Comparison of ENCODE assay signal across 8 cellular contexts in genomic region chr6:31827286-31828079, GRCh38. TPM values are rescaled to one million over a fixed set of nuclear protein-coding genes. Genes with fewer than 3 reads are reported as not detected.
DNase-seq lines count a peak whose midpoint lies in the region; ATAC-seq and TF ChIP-seq lines count a peak whose summit lies in the region.

Gene HSPA1B (plus strand): TSS chr6:31827738. CDS start chr6:31827951, 213 bp downstream.

- peak within 1 kb of the TSS; percentile 78 for H4K91ac ChIP-seq in trophoblast cell (ENCODE audit: low read depth, low read length)

- no peak within 1 kb of the TSS for H3K23ac ChIP-seq in trophoblast cell (ENCODE audit: low read length)

- H2AFZ ChIP-seq in trophoblast cell (ENCODE audit: insufficient read depth, low read length, poor library complexity), result peak within 1 kb of the TSS; percentile 9

- DNase-seq in GM12865 (ENCODE audit: low read depth) (peak; percentile 99), NCI-H1417 (lab: John Stamatoyannopoulos, UW) (peak; percentile 99 to 100 (median 100)), T follicular helper cell (ENCODE audit: low read depth) (peak; percentile 74), cardiac septum (ENCODE audit: low spot score) (peak; percentile 99), trophoblast cell (peak; percentile 99 to 100), transverse colon (peak; percentile 99)

- H4K8ac ChIP-seq in trophoblast cell (ENCODE audit: low read depth, low read length), result peak within 1 kb of the TSS; percentile 60

- H2BK5ac ChIP-seq in trophoblast cell (ENCODE audit: low read depth, low read length, poor library complexity), result peak within 1 kb of the TSS; percentile 75

- no peaks in the 10 kb centered on the region for H3K36me3 ChIP-seq in trophoblast cell (ENCODE audit: control insufficient read depth in 1 of 2, insufficient read depth in 2 of 2, low read length in 2 of 2)
- H3K36me3 ChIP-seq in transverse colon, result no peaks in the 10 kb centered on the region

- no peak within 1 kb of the TSS for H3K18ac ChIP-seq in trophoblast cell (ENCODE audit: low read length)

- intact Hi-C loops in cardiac septum (cut with DNase I) (no loop called here), transverse colon (cut with DNase I; ENCODE audit: low total_unique reads) (no loop called here)

- H3K79me1 ChIP-seq in trophoblast cell (ENCODE audit: low read length), result peaks cover 15% of the 10 kb centered on the region

- no peak within 1 kb of the TSS for H2BK12ac ChIP-seq in trophoblast cell (ENCODE audit: low read length)

- TF ChIP-seq CTCF in GM12865 (IDR thresholded peaks at IDR 0.05; ENCODE audit: insufficient read depth, low read depth, low read length, missing control alignments) (no peak), transverse colon (IDR thresholded peaks at IDR 0.05) (peak in 1 of 5 experiments; percentile 25)

- H3K79me2 ChIP-seq in trophoblast cell (ENCODE audit: control insufficient read depth, insufficient read depth, low read length, poor library complexity), result peaks cover 7% of the 10 kb centered on the region

- peak within 1 kb of the TSS; percentile 21 for H3K27ac ChIP-seq in adipose tissue (ENCODE audit: low read depth, low read length)
- peak within 1 kb of the TSS; percentile 77 for H3K27ac ChIP-seq in trophoblast cell (ENCODE audit: low read depth, low read length)
- peak within 1 kb of the TSS; percentile 95 to 98 (median 96) for H3K27ac ChIP-seq in transverse colon

- H2BK120ac ChIP-seq in trophoblast cell (ENCODE audit: insufficient read depth, low read length, poor library complexity), result peak within 1 kb of the TSS; percentile 48

- peak; percentile 69 for ATAC-seq in HG02759 (IDR thresholded peaks at IDR 0.05; ENCODE audit: unreplicated experiment)

- no peak within 1 kb of the TSS for H4K12ac ChIP-seq in trophoblast cell (ENCODE audit: low read depth, low read length)

- H3K9ac ChIP-seq in trophoblast cell (ENCODE audit: low read length), result peak within 1 kb of the TSS; percentile 41

- H3K4me3 ChIP-seq in GM12865 (ENCODE audit: low read depth, low read length), result peak within 1 kb of the TSS; percentile 78
- peak within 1 kb of the TSS; percentile 68 for H3K4me3 ChIP-seq in trophoblast cell (ENCODE audit: low read depth, low read length)
- peak within 1 kb of the TSS; percentile 45 to 87 (median 68) for H3K4me3 ChIP-seq in transverse colon

- in situ Hi-C loops in transverse colon (cut with MboI; ENCODE audit: low pct_ligation_motif_present in 1 of 4, low pct_unique_long_range_greater_than_20kb in 1 of 4, low sequenced_read_pairs in 3 of 4), result loop anchor here in 1 of 4 donors (10.0 kb wide), 1 partner anchor 93 kb away; the partner anchor contains the start of gene CLIC1

- no peaks in the 10 kb centered on the region for H3K27me3 ChIP-seq in trophoblast cell (ENCODE audit: insufficient read depth, low read length)
- no peaks in the 10 kb centered on the region for H3K27me3 ChIP-seq in transverse colon

- no peak within 1 kb of the TSS for H3K4ac ChIP-seq in trophoblast cell (ENCODE audit: low read depth, low read length)

- peak; percentile 100 for TF ChIP-seq POLR2A in transverse colon (IDR thresholded peaks at IDR 0.05)

- H3K4me1 ChIP-seq in trophoblast cell (ENCODE audit: control insufficient read depth in 1 of 2, insufficient read depth in 2 of 2, low read length in 2 of 2) (peaks cover 13 to 20% of the 10 kb centered on the region in 2 experiments), transverse colon (peaks cover 28 to 62% (median 42%) of the 10 kb centered on the region in 4 donors)

- H3K14ac ChIP-seq in trophoblast cell (ENCODE audit: low read length), result peak within 1 kb of the TSS; percentile 86

- TF ChIP-seq EP300 in transverse colon (IDR thresholded peaks at IDR 0.05; ENCODE audit: low read depth), result peak; percentile 59

- H3K9me3 ChIP-seq in trophoblast cell (ENCODE audit: insufficient read depth, low read depth, low read length) (no peaks in the 10 kb centered on the region), transverse colon (no peaks in the 10 kb centered on the region)

- peak within 1 kb of the TSS; percentile 62 for H3K4me2 ChIP-seq in trophoblast cell (ENCODE audit: low read length)

- H2AK5ac ChIP-seq in trophoblast cell (ENCODE audit: low read length), result no peak within 1 kb of the TSS

- WGBS in adipose tissue, 3 donors, result 0 to 1% (median 0%) methylated on average over 46 to 51 of the region's 56 CpGs
- no CpG with 5 or more reads among the region's 56 CpGs for WGBS in trophoblast cell (ENCODE audit: extremely low coverage, insufficient coverage, insufficient read length)
- 0% methylated on average over 2 to 41 of the region's 56 CpGs for WGBS in transverse colon (ENCODE audit: low coverage in 1 of 2), 2 donors

RNA-seq across cellular contexts. Expression of gene HSPA1B, which starts in this region (rescaled TPM):
- polyA plus RNA-seq in adipose tissue, result 100 to 1,000 TPM in 1 of 3 donors, 10 to 100 TPM in 2; 40.9 to 501 (median 47.1) TPM
- total RNA-seq in cardiac septum (221 TPM), transverse colon (100 to 1,000 TPM; 104 to 471 (median 278) TPM)
- polyA plus RNA-seq in trophoblast cell (2013), result 125 and 135 TPM in 2 replicates

Comparison
In these comparisons a context has a peak if more than half of its experiments do, and no peak if none do; other contexts are left out.
1. Peak in every context shown above with its lines: DNase-seq, ATAC-seq, H3K4me3 ChIP-seq and H3K27ac ChIP-seq.
2. H3K27ac ChIP-seq: peak in every context shown above with its lines; median percentile 96 in transverse colon; 77 in trophoblast cell; 21 in adipose tissue.